ENCODE assay signal across 3 cellular contexts in genomic region chr19:50794778-50795664, GRCh38.
TF ChIP-seq lines count a peak whose summit lies in the region.

No MANE protein-coding gene starts in this region.

TF ChIP-seq in HEK293, 187 proteins besides CTCF, POLR2A, EP300 and RAD21 (continues in another document):
- TF ChIP-seq KLF1 (tag by site-specific recombination; IDR thresholded peaks at IDR 0.05) (peak; percentile 4; the same call in 1 of the 2 replicates), ZNF311 (tag by site-specific recombination; IDR thresholded peaks at IDR 0.05; ENCODE audit: borderline replicate concordance) (no peak), ZNF2 (tag by site-specific recombination; IDR thresholded peaks at IDR 0.05) (peak; percentile 42; the same call in 1 of the 2 replicates), ZNF266 (tag by site-specific recombination; IDR thresholded peaks at IDR 0.05; ENCODE audit: low read depth) (no peak), ZNF114 (tag by site-specific recombination; IDR thresholded peaks at IDR 0.05) (no peak), INSM2 (tag by site-specific recombination; IDR thresholded peaks at IDR 0.05) (peak; percentile 69; the same call in 1 of the 2 replicates), ZNF416 (tag by site-specific recombination; IDR thresholded peaks at IDR 0.05) (no peak), RBAK (tag by site-specific recombination; IDR thresholded peaks at IDR 0.05) (no peak), ZIC2 (tag by site-specific recombination; IDR thresholded peaks at IDR 0.05) (peak; percentile 99), ZNF692 (tag by site-specific recombination; IDR thresholded peaks at IDR 0.05) (peak; percentile 41; the same call in 1 of the 2 replicates), ATF2 (tag by site-specific recombination; IDR thresholded peaks at IDR 0.05; ENCODE audit: low read depth) (no peak), ZSCAN30 (tag by site-specific recombination; IDR thresholded peaks at IDR 0.05) (peak; percentile 31; the same call in 1 of the 2 replicates), GLIS1 (tag by site-specific recombination; IDR thresholded peaks at IDR 0.05) (peak; percentile 100), HOXC10 (CRISPR knock-in tag; IDR thresholded peaks at IDR 0.05) (0 out of 2 replicates have a peak, but pooled peaks have one; percentile 79)

TF ChIP-seq in SK-N-SH, 30 proteins besides CTCF, POLR2A, EP300 and RAD21 (continues in another document):
- TF ChIP-seq NFIC (IDR thresholded peaks at IDR 0.05; ENCODE audit: borderline replicate concordance) (no peak), IRF3 (IDR thresholded peaks at IDR 0.05; ENCODE audit: low read depth, low read length) (no peak), MEF2A (IDR thresholded peaks at IDR 0.05; ENCODE audit: borderline replicate concordance, low read depth) (no peak), EZH2phosphoT487 (IDR thresholded peaks at IDR 0.05; ENCODE audit: borderline replicate concordance, low read depth) (no peak), RXRA (IDR thresholded peaks at IDR 0.05; ENCODE audit: borderline replicate concordance, low read depth) (no peak), FOSL2 (IDR thresholded peaks at IDR 0.05; ENCODE audit: borderline replicate concordance, low read depth) (no peak), REST (IDR thresholded peaks at IDR 0.05; ENCODE audit: low read depth, low read length) (no peak), GATA2 (CRISPR knock-in tag; IDR thresholded peaks at IDR 0.05) (no peak), FOXJ3 (CRISPR knock-in tag; IDR thresholded peaks at IDR 0.05) (no peak), JUND (IDR thresholded peaks at IDR 0.05) (no peak), FOXM1 (IDR thresholded peaks at IDR 0.05; ENCODE audit: low read depth) (no peak), RCOR1 (IDR thresholded peaks at IDR 0.05; ENCODE audit: low read length) (no peak), ELF1 (IDR thresholded peaks at IDR 0.05) (no peak), PBX3 (IDR thresholded peaks at IDR 0.05) (no peak; the same call in 1 of the 2 replicates), MXI1 (IDR thresholded peaks at IDR 0.05; ENCODE audit: low read depth, low read length) (no peak), GABPA (IDR thresholded peaks at IDR 0.05; ENCODE audit: low read depth) (no peak), YY1 (IDR thresholded peaks at IDR 0.05; ENCODE audit: low read depth) (no peak), USF2 (IDR thresholded peaks at IDR 0.05; ENCODE audit: borderline replicate concordance, low read depth, low read length) (no peak), POLR2AphosphoS5 (IDR thresholded peaks at IDR 0.05; ENCODE audit: low read depth, low read length) (peak; percentile 3; the same call in 1 of the 2 replicates), RFX5 (IDR thresholded peaks at IDR 0.05; ENCODE audit: low read length) (no peak), MAX (IDR thresholded peaks at IDR 0.05; ENCODE audit: low read depth) (no peak), CHD2 (IDR thresholded peaks at IDR 0.05; ENCODE audit: low read length, partially characterized antibody) (peak; percentile 2)

TF ChIP-seq in HepG2, 621 proteins besides CTCF, POLR2A, EP300 and RAD21 (continues in another document):
- TF ChIP-seq ZNF558 (CRISPR knock-in tag; IDR thresholded peaks at IDR 0.05; ENCODE audit: borderline replicate concordance) (no peak), MZF1 (CRISPR knock-in tag; IDR thresholded peaks at IDR 0.05; ENCODE audit: borderline replicate concordance) (no peak), NCOA2 (CRISPR knock-in tag; IDR thresholded peaks at IDR 0.05) (peak; percentile 10; the same call in 1 of the 2 replicates), NONO (IDR thresholded peaks at IDR 0.05) (no peak), NONO (CRISPR knock-in tag; conservative IDR thresholded peaks at IDR 0.05) (peak; percentile 66), SRSF4 (IDR thresholded peaks at IDR 0.05; ENCODE audit: low read depth, low read length, poor library complexity, severe bottlenecking) (no peak), CREB3 (CRISPR knock-in tag; IDR thresholded peaks at IDR 0.05) (no peak), KLF16 (CRISPR knock-in tag; IDR thresholded peaks at IDR 0.05) (no peak), PRDM15 (CRISPR knock-in tag; IDR thresholded peaks at IDR 0.05) (no peak), ZBTB21 (CRISPR knock-in tag; IDR thresholded peaks at IDR 0.05) (no peak), SOX5 (CRISPR knock-in tag; IDR thresholded peaks at IDR 0.05; ENCODE audit: borderline replicate concordance) (no peak), TCF7 (IDR thresholded peaks at IDR 0.05; ENCODE audit: low read depth) (no peak), ZNF460 (CRISPR knock-in tag; IDR thresholded peaks at IDR 0.05; ENCODE audit: borderline replicate concordance) (no peak), RBFOX2 (IDR thresholded peaks at IDR 0.05; ENCODE audit: low read depth, low read length) (peak; percentile 66), ZNF570 (CRISPR knock-in tag; IDR thresholded peaks at IDR 0.05; ENCODE audit: borderline replicate concordance) (no peak), REL (CRISPR knock-in tag; conservative IDR thresholded peaks at IDR 0.05) (peak; percentile 61; the same call in 1 of the 2 replicates), ZSCAN9 (CRISPR knock-in tag; IDR thresholded peaks at IDR 0.05; ENCODE audit: borderline replicate concordance) (no peak), ZNF709 (CRISPR knock-in tag; IDR thresholded peaks at IDR 0.05) (no peak), ZBTB38 (CRISPR knock-in tag; IDR thresholded peaks at IDR 0.05) (no peak), ZNF549 (CRISPR knock-in tag; IDR thresholded peaks at IDR 0.05) (no peak), ZNF562 (CRISPR knock-in tag; IDR thresholded peaks at IDR 0.05; ENCODE audit: borderline replicate concordance) (no peak), LRRFIP1 (CRISPR knock-in tag; conservative IDR thresholded peaks at IDR 0.05) (no peak), ZSCAN5A (CRISPR knock-in tag; IDR thresholded peaks at IDR 0.05; ENCODE audit: borderline replicate concordance) (peak; percentile 65; the same call in 1 of the 2 replicates), PPARG (CRISPR knock-in tag; conservative IDR thresholded peaks at IDR 0.05) (no peak), CBX5 (CRISPR knock-in tag; IDR thresholded peaks at IDR 0.05; ENCODE audit: borderline replicate concordance) (no peak), ZNF484 (CRISPR knock-in tag; IDR thresholded peaks at IDR 0.05; ENCODE audit: borderline replicate concordance, low read depth) (no peak), RCOR2 (CRISPR knock-in tag; IDR thresholded peaks at IDR 0.05) (no peak), THAP7 (CRISPR knock-in tag; IDR thresholded peaks at IDR 0.05) (no peak), ZNF556 (CRISPR knock-in tag; IDR thresholded peaks at IDR 0.05; ENCODE audit: borderline replicate concordance) (no peak; the same call in 1 of the 2 replicates), ZC3H13 (CRISPR knock-in tag; IDR thresholded peaks at IDR 0.05) (peak; percentile 95), CCDC6 (CRISPR knock-in tag; IDR thresholded peaks at IDR 0.05) (no peak), HNRNPUL1 (IDR thresholded peaks at IDR 0.05; ENCODE audit: low read depth, low read length) (0 out of 2 replicates have a peak, but pooled peaks have one; percentile 21), ATF5 (CRISPR knock-in tag; IDR thresholded peaks at IDR 0.05; ENCODE audit: low read depth) (0 out of 2 replicates have a peak, but pooled peaks have one; percentile 16), ETV6 (CRISPR knock-in tag; conservative IDR thresholded peaks at IDR 0.05) (no peak), ZSCAN25 (CRISPR knock-in tag; IDR thresholded peaks at IDR 0.05) (no peak), ATF3 (CRISPR knock-in tag; IDR thresholded peaks at IDR 0.05) (no peak), BORCS8-MEF2B (CRISPR knock-in tag; IDR thresholded peaks at IDR 0.05) (peak; percentile 64; the same call in 1 of the 2 replicates), AGO2 (optimal IDR thresholded peaks at IDR 0.05; ENCODE audit: low read depth, low read length) (peak; percentile 100), KDM2A (CRISPR knock-in tag; IDR thresholded peaks at IDR 0.05; ENCODE audit: borderline replicate concordance, low read depth) (peak; percentile 73), KLF9 (CRISPR knock-in tag; IDR thresholded peaks at IDR 0.05; ENCODE audit: low read depth) (no peak), ZNF674 (CRISPR knock-in tag; IDR thresholded peaks at IDR 0.05; ENCODE audit: low read depth) (no peak), ZNF503 (CRISPR knock-in tag; IDR thresholded peaks at IDR 0.05) (no peak), ZNF292 (CRISPR knock-in tag; IDR thresholded peaks at IDR 0.05; ENCODE audit: borderline replicate concordance, low read depth) (no peak)
